In genomic region chr14:70822706-70823185, GRCh38 we compare ENCODE assay signal across 8 cellular contexts. TPM values are rescaled to one million over a fixed set of nuclear protein-coding genes. Genes with fewer than 3 reads are reported as not detected.
A peak's percentile ranks its signal among the peaks of the same experiment; 100 is the strongest.
DNase-seq lines count a peak whose midpoint lies in the region; ATAC-seq and TF ChIP-seq lines count a peak whose summit lies in the region.

No MANE protein-coding gene starts in this region.

- no peaks in the 10 kb centered on the region for H4K20me1 ChIP-seq in DOHH2 (ENCODE audit: control insufficient read depth, insufficient read depth, low read depth, low read length)

- TF ChIP-seq CTCF in DOHH2 (IDR thresholded peaks at IDR 0.05; ENCODE audit: low read depth, low read length, poor library complexity, severe bottlenecking): no peak
- no peak for TF ChIP-seq CTCF in adrenal gland (IDR thresholded peaks at IDR 0.05)

- H3K9me3 ChIP-seq in DOHH2 (ENCODE audit: control insufficient read depth, insufficient read depth, low read length) (no peaks in the 10 kb centered on the region), adrenal gland (replicated peaks in 1 of 3) (no peaks in the 10 kb centered on the region), iPS-20b (ENCODE audit: insufficient read depth, low read depth, low read length) (no peaks in the 10 kb centered on the region)

- no peak overlapping the region for H3K27ac ChIP-seq in DOHH2 (ENCODE audit: low read depth, low read length)
- H3K27ac ChIP-seq in adrenal gland: no peak overlapping the region
- H3K27ac ChIP-seq in iPS-20b (ENCODE audit: low read length): no peak overlapping the region

- no peak for TF ChIP-seq POLR2A in adrenal gland (IDR thresholded peaks at IDR 0.05)

- H3K4me3 ChIP-seq in DOHH2 (ENCODE audit: low read length) (peak overlapping the region; percentile 80), adrenal gland (peak overlapping the region in 2 of 4 donors; percentile 42 to 85), iPS-20b (ENCODE audit: low read length) (peak overlapping the region; percentile 89)

- H3K9me2 ChIP-seq in DOHH2 (replicated peaks; ENCODE audit: control insufficient read depth, low read length): no peaks in the 10 kb centered on the region

- no peaks in the 10 kb centered on the region; the same call in 1 of the 2 replicates for H3F3A ChIP-seq in DOHH2 (ENCODE audit: control insufficient read depth, insufficient read depth)

- no peak for ATAC-seq in GM19467 (IDR thresholded peaks at IDR 0.05; ENCODE audit: unreplicated experiment)

- peak; percentile 53 for DNase-seq in NCI-H1105 treated with DMSO at 0.1 percent for 48 hours (lab: John Stamatoyannopoulos, UW)
- DNase-seq in adrenal gland: peak in 5 of 7 donors; percentile 24 to 42 (median 31)
- peak; percentile 56 for DNase-seq in stimulated activated CD8-positive, alpha-beta memory T cell treated with anti-CD3 and anti-CD28 coated beads, Interleukin-4, amount 100 ng/mL, for 48 hours
- DNase-seq in medulla oblongata (ENCODE audit: extremely low spot score): no peak
- DNase-seq in stimulated activated CD4-positive, alpha-beta T cell treated with anti-CD3 and anti-CD28 coated beads, Interleukin-4, amount 100 ng/mL, for 4 hours: no peak

- 8 to 28% (median 13%) methylated on average over 4 to 19 of the region's 19 CpGs for WGBS in adrenal gland, 4 donors

- H3K79me2 ChIP-seq in DOHH2 (ENCODE audit: control insufficient read depth, low read length): no peaks in the 10 kb centered on the region

- H3K4me1 ChIP-seq in DOHH2 (ENCODE audit: control insufficient read depth, low read length): peaks cover 21% of the 10 kb centered on the region
- peaks cover 7 to 8% of the 10 kb centered on the region in 2 donors for H3K4me1 ChIP-seq in adrenal gland (replicated peaks in 1 of 2)
- peaks cover 8% of the 10 kb centered on the region; the same call in 1 of the 2 replicates for H3K4me1 ChIP-seq in iPS-20b (ENCODE audit: insufficient read depth, low read length)

- H3K36me3 ChIP-seq in DOHH2 (ENCODE audit: control insufficient read depth, low read length) (no peaks in the 10 kb centered on the region), adrenal gland (replicated peaks in 1 of 2) (no peaks in the 10 kb centered on the region), iPS-20b (ENCODE audit: insufficient read depth, low read depth, low read length) (no peaks in the 10 kb centered on the region)

- peaks cover 56% of the 10 kb centered on the region for H3K27me3 ChIP-seq in DOHH2 (ENCODE audit: control insufficient read depth, low read length)
- H3K27me3 ChIP-seq in adrenal gland: no peaks in the 10 kb centered on the region
- peaks cover 46% of the 10 kb centered on the region for H3K27me3 ChIP-seq in iPS-20b (ENCODE audit: insufficient read depth, low read length)

- intact Hi-C loops in adrenal gland (cut with DNase I): loop anchor here (5.0 to 10.0 kb wide), 3 partner anchors 72 to 150 kb away; no protein-coding TSS in a partner anchor

- peak overlapping the region; percentile 93 for H3K4me2 ChIP-seq in DOHH2 (ENCODE audit: low read length)

- peak overlapping the region; percentile 80; the same call in 1 of the 2 replicates for H3K9ac ChIP-seq in iPS-20b (ENCODE audit: low read depth, low read length)

RNA-seq across cellular contexts. Expression of gene MAP3K9, which starts 13.4 kb away (rescaled TPM):
- total RNA-seq in adrenal gland: 1 to 10 TPM; 2.2 to 6.7 (median 3.2) TPM
- polyA plus RNA-seq in adrenal gland: 1 to 10 TPM in 2 of 3 donors, under 1 TPM in 1; 0.67 to 2.7 (median 1.3) TPM

Comparison
In these comparisons a context has a peak if more than half of its experiments do, and no peak if none do; other contexts are left out.
1. DNase-seq: peak in NCI-H1105 treated with DMSO at 0.1 percent for 48 hours (single experiment), adrenal gland (5 of 7) and stimulated activated CD8-positive, alpha-beta memory T cell treated with anti-CD3 and anti-CD28 coated beads, Interleukin-4, amount 100 ng/mL, for 48 hours (single experiment); none in medulla oblongata (single experiment) and stimulated activated CD4-positive, alpha-beta T cell treated with anti-CD3 and anti-CD28 coated beads, Interleukin-4, amount 100 ng/mL, for 4 hours (0 of 2).